1 cellular context compared by ENCODE assay signal in the genomic region with DNA sequence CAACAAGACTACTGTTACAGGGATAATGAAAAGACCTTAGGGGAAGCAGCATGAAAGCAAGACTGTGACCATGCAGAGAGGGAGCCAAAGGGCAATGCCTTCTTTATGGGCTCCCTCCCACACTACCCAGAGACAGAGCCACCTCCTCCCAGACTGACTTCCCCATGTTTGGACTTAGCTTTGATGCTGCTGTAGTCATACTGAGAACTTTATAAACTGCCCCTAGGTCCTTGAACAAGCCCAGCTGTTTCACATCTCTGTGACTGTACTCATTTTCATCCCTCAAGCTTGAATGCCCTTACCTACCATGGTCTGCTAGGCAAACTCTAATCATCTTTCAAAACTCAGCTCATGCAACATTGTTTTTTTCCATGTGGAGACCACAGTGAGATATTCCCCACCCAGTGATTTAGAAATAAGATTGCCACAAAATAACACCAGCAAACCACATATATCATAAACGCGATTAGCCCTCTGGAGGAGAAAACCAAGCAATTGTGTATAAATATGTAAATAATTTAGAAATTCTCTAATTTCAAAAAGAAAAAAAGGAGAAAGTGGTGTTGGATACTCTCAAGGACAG.
TF ChIP-seq lines count a peak whose summit lies in the region.

No MANE protein-coding gene starts in this region.

TF ChIP-seq in GM23338, 12 proteins besides CTCF, POLR2A, EP300 and RAD21 (continued from another document):
- TF ChIP-seq, protein P1, sequence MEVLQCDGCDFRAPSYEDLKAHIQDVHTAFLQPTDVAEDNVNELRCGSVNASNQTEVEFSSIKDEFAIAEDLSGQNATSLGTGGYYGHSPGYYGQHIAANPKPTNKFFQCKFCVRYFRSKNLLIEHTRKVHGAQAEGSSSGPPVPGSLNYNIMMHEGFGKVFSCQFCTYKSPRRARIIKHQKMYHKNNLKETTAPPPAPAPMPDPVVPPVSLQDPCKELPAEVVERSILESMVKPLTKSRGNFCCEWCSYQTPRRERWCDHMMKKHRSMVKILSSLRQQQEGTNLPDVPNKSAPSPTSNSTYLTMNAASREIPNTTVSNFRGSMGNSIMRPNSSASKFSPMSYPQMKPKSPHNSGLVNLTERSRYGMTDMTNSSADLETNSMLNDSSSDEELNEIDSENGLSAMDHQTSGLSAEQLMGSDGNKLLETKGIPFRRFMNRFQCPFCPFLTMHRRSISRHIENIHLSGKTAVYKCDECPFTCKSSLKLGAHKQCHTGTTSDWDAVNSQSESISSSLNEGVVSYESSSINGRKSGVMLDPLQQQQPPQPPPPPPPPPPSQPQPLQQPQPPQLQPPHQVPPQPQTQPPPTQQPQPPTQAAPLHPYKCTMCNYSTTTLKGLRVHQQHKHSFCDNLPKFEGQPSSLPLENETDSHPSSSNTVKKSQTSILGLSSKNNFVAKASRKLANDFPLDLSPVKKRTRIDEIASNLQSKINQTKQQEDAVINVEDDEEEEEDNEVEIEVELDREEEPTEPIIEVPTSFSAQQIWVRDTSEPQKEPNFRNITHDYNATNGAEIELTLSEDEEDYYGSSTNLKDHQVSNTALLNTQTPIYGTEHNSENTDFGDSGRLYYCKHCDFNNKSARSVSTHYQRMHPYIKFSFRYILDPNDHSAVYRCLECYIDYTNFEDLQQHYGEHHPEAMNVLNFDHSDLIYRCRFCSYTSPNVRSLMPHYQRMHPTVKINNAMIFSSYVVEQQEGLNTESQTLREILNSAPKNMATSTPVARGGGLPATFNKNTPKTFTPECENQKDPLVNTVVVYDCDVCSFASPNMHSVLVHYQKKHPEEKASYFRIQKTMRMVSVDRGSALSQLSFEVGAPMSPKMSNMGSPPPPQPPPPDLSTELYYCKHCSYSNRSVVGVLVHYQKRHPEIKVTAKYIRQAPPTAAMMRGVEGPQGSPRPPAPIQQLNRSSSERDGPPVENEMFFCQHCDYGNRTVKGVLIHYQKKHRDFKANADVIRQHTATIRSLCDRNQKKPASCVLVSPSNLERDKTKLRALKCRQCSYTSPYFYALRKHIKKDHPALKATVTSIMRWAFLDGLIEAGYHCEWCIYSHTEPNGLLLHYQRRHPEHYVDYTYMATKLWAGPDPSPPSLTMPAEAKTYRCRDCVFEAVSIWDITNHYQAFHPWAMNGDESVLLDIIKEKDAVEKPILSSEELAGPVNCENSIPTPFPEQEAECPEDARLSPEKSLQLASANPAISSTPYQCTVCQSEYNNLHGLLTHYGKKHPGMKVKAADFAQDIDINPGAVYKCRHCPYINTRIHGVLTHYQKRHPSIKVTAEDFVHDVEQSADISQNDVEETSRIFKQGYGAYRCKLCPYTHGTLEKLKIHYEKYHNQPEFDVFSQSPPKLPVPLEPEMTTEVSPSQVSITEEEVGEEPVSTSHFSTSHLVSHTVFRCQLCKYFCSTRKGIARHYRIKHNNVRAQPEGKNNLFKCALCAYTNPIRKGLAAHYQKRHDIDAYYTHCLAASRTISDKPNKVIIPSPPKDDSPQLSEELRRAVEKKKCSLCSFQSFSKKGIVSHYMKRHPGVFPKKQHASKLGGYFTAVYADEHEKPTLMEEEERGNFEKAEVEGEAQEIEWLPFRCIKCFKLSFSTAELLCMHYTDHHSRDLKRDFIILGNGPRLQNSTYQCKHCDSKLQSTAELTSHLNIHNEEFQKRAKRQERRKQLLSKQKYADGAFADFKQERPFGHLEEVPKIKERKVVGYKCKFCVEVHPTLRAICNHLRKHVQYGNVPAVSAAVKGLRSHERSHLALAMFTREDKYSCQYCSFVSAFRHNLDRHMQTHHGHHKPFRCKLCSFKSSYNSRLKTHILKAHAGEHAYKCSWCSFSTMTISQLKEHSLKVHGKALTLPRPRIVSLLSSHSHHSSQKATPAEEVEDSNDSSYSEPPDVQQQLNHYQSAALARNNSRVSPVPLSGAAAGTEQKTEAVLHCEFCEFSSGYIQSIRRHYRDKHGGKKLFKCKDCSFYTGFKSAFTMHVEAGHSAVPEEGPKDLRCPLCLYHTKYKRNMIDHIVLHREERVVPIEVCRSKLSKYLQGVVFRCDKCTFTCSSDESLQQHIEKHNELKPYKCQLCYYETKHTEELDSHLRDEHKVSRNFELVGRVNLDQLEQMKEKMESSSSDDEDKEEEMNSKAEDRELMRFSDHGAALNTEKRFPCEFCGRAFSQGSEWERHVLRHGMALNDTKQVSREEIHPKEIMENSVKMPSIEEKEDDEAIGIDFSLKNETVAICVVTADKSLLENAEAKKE (CRISPR knock-in tag; IDR thresholded peaks at IDR 0.05): no peak
